Comparison of ENCODE assay signal across 8 cellular contexts in the genomic region with DNA sequence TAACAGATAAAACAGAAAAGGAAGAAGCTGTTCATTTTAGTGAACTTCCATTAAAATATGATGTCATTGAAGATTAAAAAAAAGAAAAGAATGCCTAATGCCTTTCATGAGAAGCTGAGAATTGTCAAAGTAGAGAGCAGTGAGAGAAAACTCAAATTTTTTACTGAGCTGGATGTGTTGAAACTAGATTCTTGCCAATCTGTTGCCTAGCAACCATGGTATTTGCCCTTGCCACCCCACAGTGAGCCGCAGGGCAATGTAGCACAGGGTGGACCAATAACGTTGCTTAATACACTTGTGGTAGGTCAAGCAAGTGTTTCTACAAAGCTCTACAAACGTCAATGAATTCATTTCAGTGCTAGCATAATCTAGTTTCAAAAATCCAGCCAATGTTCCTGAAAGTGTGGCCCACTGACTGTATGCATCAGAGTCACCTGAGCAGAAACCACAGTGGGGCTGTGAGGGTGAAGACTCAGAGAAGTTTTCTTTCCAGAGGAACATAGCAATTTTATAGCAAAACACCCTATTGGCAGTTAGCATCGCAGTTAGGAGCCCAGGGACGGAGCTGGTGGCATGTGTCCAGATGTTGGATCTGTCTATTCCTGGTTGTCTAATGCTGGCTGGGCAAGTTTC.
DNase-seq lines count a peak whose midpoint lies in the region; ATAC-seq, FAIRE-seq and TF ChIP-seq lines count a peak whose summit lies in the region.
"Had no signal": no experiment of that assay in that cellular context is flagged by ENCODE, and none has a peak within 500 bp of the region (broad histone marks: within the 10 kb centered on the region; RNA-seq: fewer than 3 reads in every experiment).

No MANE protein-coding gene starts in this region.

- dilution Hi-C loops in endothelial cell of umbilical vein (cut with MboI; ENCODE audit: extremely low pct_ligation_motif_present, low sequenced_read_pairs) = no loop called here

- H3K27me3 ChIP-seq in Panc1 (ENCODE audit: control insufficient read depth, insufficient read depth, low read length) (no peaks in the 10 kb centered on the region), endothelial cell of umbilical vein (ENCODE audit: control insufficient read depth in 2 of 2, insufficient read depth in 2 of 2, low read length in 2 of 2) (no peaks in the 10 kb centered on the region)

- H3K4me3 Mint-ChIP-seq in naive B cell = peak overlapping the region in 1 of 8 donors; percentile 53

- intact Hi-C loops in Panc1 (cut with micrococcal nuclease; ENCODE audit: unreplicated experiment) (no loop called here), endothelial cell of umbilical vein (cut with micrococcal nuclease) (no loop called here)

- H3K4me3 ChIP-seq in Panc1 (ENCODE audit: low read depth in 2 of 2, low read length in 2 of 2) (no peak overlapping the region), endothelial cell of umbilical vein (replicated peaks in 1 of 3; ENCODE audit: insufficient read depth in 1 of 3, low read depth in 1 of 3, low read length in 3 of 3) (no peak overlapping the region)

- H3K27ac ChIP-seq in Panc1 (ENCODE audit: low read length) = no peak overlapping the region
- peak overlapping the region; percentile 13 for H3K27ac ChIP-seq in endothelial cell of umbilical vein (ENCODE audit: insufficient read depth, low read depth, low read length)

- H3K36me3 ChIP-seq in Panc1 (ENCODE audit: control insufficient read depth, insufficient read depth, low read length) (no peaks in the 10 kb centered on the region), endothelial cell of umbilical vein (ENCODE audit: control insufficient read depth in 2 of 2, extremely low read depth in 1 of 2, insufficient read depth in 2 of 2, low read length in 2 of 2) (no peaks in the 10 kb centered on the region)

- H3K36me3 Mint-ChIP-seq in naive B cell = peaks cover 19 to 30% of the 10 kb centered on the region in 2 donors

- no peaks in the 10 kb centered on the region for H3K9me1 ChIP-seq in endothelial cell of umbilical vein (replicated peaks; ENCODE audit: control insufficient read depth, extremely low read depth, insufficient read depth, low read length)

- H3K27ac Mint-ChIP-seq in naive B cell = peak overlapping the region in 2 of 6 donors; percentile 61 to 71

- POLR2A ChIA-PET in Panc1 (lab: Charles Lee) (interaction anchor here (0.6 kb wide), 1 partner anchor 13 kb away, joined by 3 read pairs; no protein-coding TSS in a partner anchor), endothelial cell of umbilical vein (lab: Charles Lee) (no interaction called here)

- in situ Hi-C loops in Panc1 (cut with HindIII; ENCODE audit: low pct_unique_long_range_greater_than_20kb, low sequenced_read_pairs) = no loop called here

- H3K9me3 ChIP-seq in Panc1 (ENCODE audit: control insufficient read depth, insufficient read depth, low read depth, low read length) = no peaks in the 10 kb centered on the region
- H3K9me3 ChIP-seq in endothelial cell of umbilical vein (replicated peaks; ENCODE audit: control insufficient read depth, insufficient read depth, low read length) = no peaks in the 10 kb centered on the region

- no peak for TF ChIP-seq POLR2A in endothelial cell of umbilical vein (IDR thresholded peaks at IDR 0.05; ENCODE audit: low read depth, low read length)

- H3K4me1 Mint-ChIP-seq in naive B cell = peaks cover 21 to 34% (median 25%) of the 10 kb centered on the region in 3 donors

- BruUV-seq in Panc1 (replicated peaks; lab: Mats Ljungman, UMichigan) = no TSS peak
- BruUV-seq in endothelial cell of umbilical vein (replicated peaks; lab: Mats Ljungman, UMichigan) = no TSS peak

- H3K4me1 ChIP-seq in Panc1 (ENCODE audit: control insufficient read depth, insufficient read depth, low read length) (no peaks in the 10 kb centered on the region), endothelial cell of umbilical vein (ENCODE audit: control insufficient read depth, extremely low read depth, insufficient read depth, low read length) (peaks cover 13% of the 10 kb centered on the region)

- H3K79me2 ChIP-seq in endothelial cell of umbilical vein (ENCODE audit: control insufficient read depth, insufficient read depth, low read length) = peaks cover 20% of the 10 kb centered on the region

- no peaks in the 10 kb centered on the region for H3K27me3 Mint-ChIP-seq in naive B cell

- no peak for FAIRE-seq in endothelial cell of umbilical vein (lab: Jason Lieb, UNC)
- FAIRE-seq: TTC549 had no signal

- no peak overlapping the region for H3K9ac ChIP-seq in endothelial cell of umbilical vein (replicated peaks; ENCODE audit: extremely low read depth, insufficient read depth, low read length)

- no peaks in the 10 kb centered on the region for H4K20me1 ChIP-seq in endothelial cell of umbilical vein (replicated peaks; ENCODE audit: control insufficient read depth, extremely low read depth, insufficient read depth, low read length)

- TF ChIP-seq CTCF in Panc1 (IDR thresholded peaks at IDR 0.05) = no peak
- no peak for TF ChIP-seq CTCF in endothelial cell of umbilical vein (IDR thresholded peaks at IDR 0.05; ENCODE audit: extremely low read depth in 1 of 2, insufficient read depth in 1 of 2, low read depth in 1 of 2, low read length in 2 of 2)

- H3K9me3 Mint-ChIP-seq in naive B cell = no peaks in the 10 kb centered on the region

- DNase-seq in Panc1 (ENCODE audit: low read depth, low spot score) = no peak
- DNase-seq in endothelial cell of umbilical vein (ENCODE audit: low read depth, low spot score) = peak; percentile 49
- DNase-seq in naive B cell = no peak
- DNase-seq in HT-29 (ENCODE audit: low spot score) = no peak

- H3K4me2 ChIP-seq in endothelial cell of umbilical vein (ENCODE audit: insufficient read depth, low read length) = no peak overlapping the region

- CTCF ChIA-PET in Panc1 (lab: Charles Lee) = no interaction called here
- CTCF ChIA-PET in endothelial cell of umbilical vein (lab: Charles Lee) = interaction anchor here (0.9 to 2.2 kb wide), 10 partner anchors 10 to 72 kb away, joined by 3 to 11 read pairs (median 4); no protein-coding TSS in a partner anchor

- ATAC-seq in GM18868 (IDR thresholded peaks at IDR 0.05; ENCODE audit: unreplicated experiment) = peak; percentile 95
- ATAC-seq in HG03108 (IDR thresholded peaks at IDR 0.05; ENCODE audit: unreplicated experiment) = peak; percentile 74
- ATAC-seq in Panc1 = peak; percentile 48; the same call in 1 of the 2 replicates
- ATAC-seq in naive B cell (ENCODE audit: low read depth in 2 of 2) = peak; percentile 52 to 58
- no peak for ATAC-seq in HG03139 (IDR thresholded peaks at IDR 0.05; ENCODE audit: unreplicated experiment)

- no peak overlapping the region for H2AFZ ChIP-seq in endothelial cell of umbilical vein (ENCODE audit: low read depth, low read length)

TF ChIP-seq in endothelial cell of umbilical vein, 7 proteins besides CTCF, POLR2A, EP300 and RAD21:
- TF ChIP-seq MYC (IDR thresholded peaks at IDR 0.05; ENCODE audit: low read depth, low read length) = no peak
- no peak for TF ChIP-seq GATA2 (IDR thresholded peaks at IDR 0.05; ENCODE audit: insufficient read depth, insufficient read length, low read depth, low read length)
- TF ChIP-seq FOS (IDR thresholded peaks at IDR 0.05; ENCODE audit: borderline replicate concordance, insufficient read depth, low read length) = no peak
- TF ChIP-seq EZH2 (IDR thresholded peaks at IDR 0.05; ENCODE audit: borderline replicate concordance, low read depth, low read length, severe bottlenecking) = no peak
- TF ChIP-seq JUN (IDR thresholded peaks at IDR 0.05; ENCODE audit: borderline replicate concordance, insufficient read depth, insufficient read length, low read depth) = no peak
- TF ChIP-seq, protein P1, sequence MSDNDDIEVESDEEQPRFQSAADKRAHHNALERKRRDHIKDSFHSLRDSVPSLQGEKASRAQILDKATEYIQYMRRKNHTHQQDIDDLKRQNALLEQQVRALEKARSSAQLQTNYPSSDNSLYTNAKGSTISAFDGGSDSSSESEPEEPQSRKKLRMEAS (IDR thresholded peaks at IDR 0.05; ENCODE audit: insufficient read depth, insufficient read length) = no peak
- TF ChIP-seq POLR2AphosphoS5 (IDR thresholded peaks at IDR 0.05; ENCODE audit: insufficient read depth, low read depth, low read length) = no peak
